ENCODE assay signal across 21 cellular contexts in the genomic region with DNA sequence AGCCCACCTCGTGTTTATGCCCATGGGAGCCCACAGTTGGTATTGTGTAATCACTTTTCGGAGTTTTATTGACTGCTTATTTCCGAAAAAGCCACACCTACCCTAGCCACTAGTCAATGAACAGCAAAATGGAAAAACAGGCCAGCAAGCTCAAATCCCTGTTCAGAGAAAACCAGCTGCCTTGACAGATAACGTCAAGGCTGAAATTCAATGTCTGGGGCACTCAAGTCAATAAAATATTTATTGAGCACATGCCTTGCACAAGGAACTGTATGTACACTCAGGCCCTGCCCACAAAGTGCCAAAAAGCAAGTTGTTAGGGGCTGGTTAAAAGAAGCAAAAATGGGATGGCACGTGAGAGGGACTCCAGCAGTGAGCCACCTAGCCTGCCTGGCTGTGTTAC. TPM values are rescaled to one million over a fixed set of nuclear protein-coding genes. Genes with fewer than 3 reads are reported as not detected.
"Had no signal": no experiment of that assay in that cellular context is flagged by ENCODE, and none has a peak within 500 bp of the region (broad histone marks: within the 10 kb centered on the region; RNA-seq: fewer than 3 reads in every experiment).

No MANE protein-coding gene starts in this region.

- H3K9me3 Mint-ChIP-seq: activated naive CD8-positive, alpha-beta T cell treated with anti-CD3 and anti-CD28 coated beads for 36 hours; effector memory CD8-positive, alpha-beta T cell; memory B cell; natural killer cell treated with Interleukin-12 subunit alpha and Interleukin-12 subunit beta and Interleukin-15 and Interleukin-18, amount 100 ng/mL, for 72 hours had no signal

- H3K36me3 ChIP-seq: gastrocnemius medialis, heart right ventricle had no signal

- FAIRE-seq: TTC549 had no signal

- DNase-seq: activated CD4-positive, alpha-beta T cell treated with anti-CD3 and anti-CD28 coated beads, Interleukin-2, amount 50 U/mL, for 1 hour; activated CD8-positive, alpha-beta memory T cell treated with anti-CD3 and anti-CD28 coated beads for 24 hours; activated naive CD8-positive, alpha-beta T cell treated with anti-CD3 and anti-CD28 coated beads for 36 hours; dermis blood vessel endothelial cell; effector memory CD8-positive, alpha-beta T cell; gastrocnemius medialis; heart right ventricle; islet precursor cell; stimulated activated CD4-positive, alpha-beta T cell treated with anti-CD3 and anti-CD28 coated beads, Interleukin-15, amount 100 ng/mL, for 24 hours; stimulated activated CD4-positive, alpha-beta T cell treated with anti-CD3 and anti-CD28 coated beads, Interleukin-4, amount 100 ng/mL, for 1 hour; stimulated activated naive CD4-positive, alpha-beta T cell; substantia nigra; T-helper 2 cell; trophoblast cell had no signal

- H3K27me3 Mint-ChIP-seq: activated naive CD8-positive, alpha-beta T cell treated with anti-CD3 and anti-CD28 coated beads for 36 hours; effector memory CD8-positive, alpha-beta T cell; memory B cell had no signal

- H3K27ac Mint-ChIP-seq: activated naive CD8-positive, alpha-beta T cell treated with anti-CD3 and anti-CD28 coated beads for 36 hours; effector memory CD8-positive, alpha-beta T cell; memory B cell; natural killer cell treated with Interleukin-12 subunit alpha and Interleukin-12 subunit beta and Interleukin-15 and Interleukin-18, amount 100 ng/mL, for 72 hours had no signal

- H3K4me3 Mint-ChIP-seq: activated naive CD8-positive, alpha-beta T cell treated with anti-CD3 and anti-CD28 coated beads for 36 hours; effector memory CD8-positive, alpha-beta T cell; memory B cell; natural killer cell treated with Interleukin-12 subunit alpha and Interleukin-12 subunit beta and Interleukin-15 and Interleukin-18, amount 100 ng/mL, for 72 hours had no signal

- H3K36me3 Mint-ChIP-seq: activated naive CD8-positive, alpha-beta T cell treated with anti-CD3 and anti-CD28 coated beads for 36 hours; memory B cell; natural killer cell treated with Interleukin-12 subunit alpha and Interleukin-12 subunit beta and Interleukin-15 and Interleukin-18, amount 100 ng/mL, for 72 hours had no signal

- H3K9me3 ChIP-seq: gastrocnemius medialis, heart right ventricle had no signal

- ATAC-seq: effector memory CD8-positive, alpha-beta T cell; gastrocnemius medialis; heart right ventricle; left lobe of liver; natural killer cell treated with Interleukin-12 subunit alpha and Interleukin-12 subunit beta and Interleukin-15 and Interleukin-18, amount 100 ng/mL, for 72 hours had no signal

- H3K4me3 ChIP-seq: gastrocnemius medialis, heart right ventricle had no signal

- H3K27ac ChIP-seq: heart right ventricle had no signal

RNA-seq across cellular contexts. Expression of a gene that starts 21.7 kb away (rescaled TPM):
- total RNA-seq: activated naive CD8-positive, alpha-beta T cell treated with anti-CD3 and anti-CD28 coated beads for 36 hours; chondrocyte; dermis blood vessel endothelial cell; fibroblast of lung; gastrocnemius medialis; heart right ventricle; left lobe of liver; natural killer cell treated with Interleukin-12 subunit alpha and Interleukin-12 subunit beta and Interleukin-15 and Interleukin-18, amount 100 ng/mL, for 72 hours; omental fat pad had no signal
